Comparison of ENCODE assay signal across 19 cellular contexts in genomic region chr12:84131076-84131475, GRCh38.
A peak's percentile ranks its signal among the peaks of the same experiment; 100 is the strongest.
DNase-seq lines count a peak whose midpoint lies in the region; ATAC-seq and TF ChIP-seq lines count a peak whose summit lies in the region.
"Had no signal": no experiment of that assay in that cellular context is flagged by ENCODE, and none has a peak within 500 bp of the region (broad histone marks: within the 10 kb centered on the region; RNA-seq: fewer than 3 reads in every experiment).

No MANE protein-coding gene starts in this region.

- H3K27me3 ChIP-seq in BJ (ENCODE audit: control insufficient read depth, insufficient read depth, low read length) (no peaks in the 10 kb centered on the region), brain microvascular endothelial cell (replicated peaks) (no peaks in the 10 kb centered on the region), mesenchymal stem cell (ENCODE audit: control insufficient read depth in 1 of 2, insufficient read depth in 1 of 2, low read length in 2 of 2) (no peaks in the 10 kb centered on the region)
- H3K27me3 ChIP-seq: ovary, testis had no signal

- DNase-seq in BJ (ENCODE audit: low read depth) (peak; percentile 17), HT1080 (ENCODE audit: low read depth) (peak; percentile 58), brain microvascular endothelial cell (peak; percentile 51), mesenchymal stem cell (peak; percentile 71), NCI-H524 (lab: John Stamatoyannopoulos, UW) (no peak), amygdala (lab: John Stamatoyannopoulos, UW) (no peak)
- DNase-seq: activated CD4-positive, alpha-beta T cell treated with anti-CD3 and anti-CD28 coated beads, Interleukin-2, amount 10 ng/mL, durations not matched to agents 7 days and 5 days; activated naive CD4-positive, alpha-beta T cell treated with anti-CD3 and anti-CD28 coated beads, Interleukin-2, amount 10 ng/mL, durations not matched to agents 7 days and 5 days; caudate nucleus; CD4-positive, alpha-beta memory T cell; effector memory CD4-positive, alpha-beta T cell; GOT3; NCI-H1436 treated with DMSO at 0.1 percent for 48 hours; ovary; SHP77 treated with DMSO at 0.1 percent for 48 hours; T-helper 9 cell; testis had no signal

- H2BK12ac ChIP-seq in mesenchymal stem cell (ENCODE audit: low read length in 2 of 2) = no peak overlapping the region

- H3K4me2 ChIP-seq in mesenchymal stem cell (ENCODE audit: low read length, poor library complexity, severe bottlenecking) = no peak overlapping the region

- no peak overlapping the region for H4K91ac ChIP-seq in mesenchymal stem cell (ENCODE audit: low read length)

- POLR2A ChIA-PET in BJ (lab: Charles Lee) = no interaction called here

- no peak overlapping the region for H2AFZ ChIP-seq in mesenchymal stem cell (ENCODE audit: low read depth, low read length)

- no peak overlapping the region for H3K23ac ChIP-seq in mesenchymal stem cell (ENCODE audit: low read length in 2 of 2)

- no peak overlapping the region for H3K4ac ChIP-seq in mesenchymal stem cell (ENCODE audit: low read depth in 1 of 2, low read length in 2 of 2)

- no peaks in the 10 kb centered on the region for H3K4me1 ChIP-seq in mesenchymal stem cell (ENCODE audit: control insufficient read depth, insufficient read depth, low read depth, low read length)
- H3K4me1 ChIP-seq: testis had no signal

- CTCF ChIA-PET in BJ (lab: Yijun Ruan, JAX) = no interaction called here

- no peak overlapping the region for H2AK5ac ChIP-seq in mesenchymal stem cell (ENCODE audit: low read length, severe bottlenecking)

- no peak for TF ChIP-seq CTCF in BJ (IDR thresholded peaks at IDR 0.05; ENCODE audit: insufficient read depth, low read depth, low read length)
- TF ChIP-seq CTCF in brain microvascular endothelial cell (IDR thresholded peaks at IDR 0.05; ENCODE audit: low read depth, low read length, missing control alignments) = no peak

- H3K4me3 ChIP-seq in BJ (ENCODE audit: low read depth, low read length) (no peak overlapping the region), brain microvascular endothelial cell (ENCODE audit: low read depth, low read length) (no peak overlapping the region), mesenchymal stem cell (ENCODE audit: insufficient read depth in 1 of 2, low read depth in 1 of 2, low read length in 2 of 2) (no peak overlapping the region)
- H3K4me3 ChIP-seq: GM12878, ovary, testis had no signal

- no peak for ATAC-seq in GM21447 (IDR thresholded peaks at IDR 0.05; ENCODE audit: unreplicated experiment)
- ATAC-seq: GM12878 had no signal

- no peaks in the 10 kb centered on the region for H3K9me3 ChIP-seq in mesenchymal stem cell (ENCODE audit: control insufficient read depth, low read length)
- H3K9me3 ChIP-seq: ovary, testis had no signal

- H2BK15ac ChIP-seq in mesenchymal stem cell (ENCODE audit: low read depth, poor library complexity, severe bottlenecking) = no peak overlapping the region

- H3K18ac ChIP-seq in mesenchymal stem cell (ENCODE audit: low read depth in 1 of 2, low read length in 2 of 2) = no peak overlapping the region

- WGBS in mesenchymal stem cell = no CpG with 5 or more reads among the region's 2 CpGs

- no peak overlapping the region for H4K8ac ChIP-seq in mesenchymal stem cell (ENCODE audit: low read length)

- H3K14ac ChIP-seq in mesenchymal stem cell (ENCODE audit: low read length in 2 of 2) = no peak overlapping the region

- H3K36me3 ChIP-seq in BJ (ENCODE audit: control insufficient read depth, insufficient read depth, low read length) (no peaks in the 10 kb centered on the region), brain microvascular endothelial cell (replicated peaks) (no peaks in the 10 kb centered on the region), mesenchymal stem cell (ENCODE audit: control insufficient read depth in 1 of 2, insufficient read depth in 2 of 2, low read depth in 1 of 2, low read length in 2 of 2) (no peaks in the 10 kb centered on the region)
- H3K36me3 ChIP-seq: ovary had no signal

- H3K9ac ChIP-seq in mesenchymal stem cell (ENCODE audit: low read length) = peak overlapping the region; percentile 58

- H3K79me1 ChIP-seq in mesenchymal stem cell (replicated peaks; ENCODE audit: low read length, poor library complexity, severe bottlenecking) = no peaks in the 10 kb centered on the region

- in situ Hi-C loops in brain microvascular endothelial cell (cut with HindIII; ENCODE audit: low pct_ligation_motif_present, low sequenced_read_pairs) = no loop called here

- no peak overlapping the region for H2BK120ac ChIP-seq in mesenchymal stem cell (ENCODE audit: low read depth, low read length)

- H3K27ac ChIP-seq in brain microvascular endothelial cell (peak overlapping the region; percentile 57), mesenchymal stem cell (ENCODE audit: low read length, poor library complexity, severe bottlenecking) (no peak overlapping the region)
- H3K27ac ChIP-seq: ovary, testis had no signal

- no peak overlapping the region for H2BK5ac ChIP-seq in mesenchymal stem cell (ENCODE audit: low read depth, low read length, poor library complexity, severe bottlenecking)

Comparison
In these comparisons a context has a peak if more than half of its experiments do, and no peak if none do; other contexts are left out.
1. DNase-seq: peak in BJ (single experiment), HT1080 (single experiment), brain microvascular endothelial cell (single experiment) and mesenchymal stem cell (single experiment); none in NCI-H524 (0 of 2) and amygdala (0 of 56).